ENCODE assay signal across 11 cellular contexts in the genomic region with DNA sequence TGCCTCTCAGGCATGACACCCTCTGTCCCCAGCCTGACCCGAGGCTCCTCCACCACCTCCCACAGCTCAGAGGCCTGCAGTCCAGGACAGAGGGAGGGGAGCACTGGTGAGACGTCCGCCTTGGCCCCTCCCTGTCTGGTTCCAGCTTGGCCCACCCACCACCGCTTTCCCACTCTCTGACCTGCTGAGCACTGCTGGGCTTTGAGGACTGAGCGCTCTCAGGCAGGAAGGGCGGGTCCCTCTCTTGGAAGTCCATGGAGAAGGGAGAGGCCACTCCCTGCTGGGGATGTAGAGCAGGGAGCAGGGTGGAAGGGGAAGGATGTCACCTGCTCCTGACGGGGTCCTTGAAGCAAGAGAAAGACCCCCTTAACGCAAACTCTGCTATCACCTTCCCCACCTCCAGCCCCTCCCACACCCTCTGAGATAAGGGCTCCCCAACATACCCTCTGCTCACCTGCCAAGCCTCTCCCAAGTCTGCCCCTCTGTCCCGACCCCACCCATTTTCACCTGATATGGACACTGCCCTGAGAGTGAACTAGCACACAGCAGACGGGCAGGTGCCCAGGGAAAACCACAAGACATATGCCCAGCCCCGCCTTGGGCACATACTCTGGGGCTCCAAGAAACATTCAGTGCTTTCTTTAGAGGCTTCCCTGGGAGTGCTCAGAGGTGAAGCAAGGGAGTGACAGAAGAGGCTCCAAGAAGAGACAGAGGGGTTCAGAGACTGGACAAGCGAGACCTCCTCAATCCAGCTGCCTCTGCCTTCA. TPM values are rescaled to one million over a fixed set of nuclear protein-coding genes. Genes with fewer than 3 reads are reported as not detected.
DNase-seq lines count a peak whose midpoint lies in the region; ATAC-seq, FAIRE-seq and TF ChIP-seq lines count a peak whose summit lies in the region.
"Had no signal": no experiment of that assay in that cellular context is flagged by ENCODE, and none has a peak within 500 bp of the region (broad histone marks: within the 10 kb centered on the region; RNA-seq: fewer than 3 reads in every experiment).

No MANE protein-coding gene starts in this region.

- TF ChIP-seq CTCF in HepG2 (CRISPR knock-in tag; IDR thresholded peaks at IDR 0.05) (no peak), right lobe of liver (IDR thresholded peaks at IDR 0.05) (no peak), adrenal gland (IDR thresholded peaks at IDR 0.05) (no peak)

- no TSS peak for BruUV-seq in HepG2 (replicated peaks; lab: Mats Ljungman, UMichigan)

- H3K27me3 Mint-ChIP-seq in activated T-helper 17 cell treated with anti-CD3 and anti-CD28 coated beads, Interleukin-2, amount 50 U/mL, for 72 hours: no peaks in the 10 kb centered on the region

- CTCF ChIA-PET in HepG2 (lab: Yijun Ruan, JAX; ENCODE audit: low intra/inter-chr PET ratio, low total read pairs): no interaction called here

- TF ChIP-seq EP300 in HepG2 (IDR thresholded peaks at IDR 0.05; ENCODE audit: low read depth in 2 of 2, low read length in 2 of 2): no peak
- TF ChIP-seq EP300 in HepG2 (CRISPR knock-in tag; IDR thresholded peaks at IDR 0.05; ENCODE audit: borderline replicate concordance): no peak

- H3K4me1 Mint-ChIP-seq in activated T-helper 17 cell treated with anti-CD3 and anti-CD28 coated beads, Interleukin-2, amount 50 U/mL, for 72 hours: peaks cover 15% of the 10 kb centered on the region

- peak overlapping the region; percentile 78 for H3K9ac ChIP-seq in HepG2 (ENCODE audit: insufficient read depth, low read depth, low read length)

- no peaks in the 10 kb centered on the region for H3K9me3 ChIP-seq in HepG2 (ENCODE audit: low read length)
- H3K9me3 ChIP-seq in right lobe of liver: no peaks in the 10 kb centered on the region
- H3K9me3 ChIP-seq in mesodermal cell (ENCODE audit: control insufficient read depth, low read length): no peaks in the 10 kb centered on the region
- H3K9me3 ChIP-seq in adrenal gland (replicated peaks in 1 of 3): no peaks in the 10 kb centered on the region
- H3K9me3 ChIP-seq: thoracic aorta had no signal

- H3K27me3 ChIP-seq in HepG2 (ENCODE audit: control insufficient read depth in 1 of 2, insufficient read depth in 2 of 2, low read length in 2 of 2) (no peaks in the 10 kb centered on the region; a peak in 1 of 5 replicates), right lobe of liver (no peaks in the 10 kb centered on the region), adrenal gland (no peaks in the 10 kb centered on the region)

- H3K4me3 Mint-ChIP-seq in activated T-helper 17 cell treated with anti-CD3 and anti-CD28 coated beads, Interleukin-2, amount 50 U/mL, for 72 hours: peak overlapping the region; percentile 93

- H3K4me3 ChIP-seq in HepG2 (replicated peaks in 1 of 3; ENCODE audit: insufficient read depth in 1 of 3, low read depth in 2 of 3, low read length in 3 of 3) (peak overlapping the region; percentile 73 to 90 (median 73); a peak in 4 of 6 replicates), right lobe of liver (no peak overlapping the region), mesodermal cell (ENCODE audit: extremely low read depth, insufficient read depth, low read length, poor library complexity, severe bottlenecking) (peak overlapping the region; percentile 70), adrenal gland (no peak overlapping the region)

- H3K4me2 ChIP-seq in HepG2 (ENCODE audit: low read depth, low read length): peak overlapping the region; percentile 88

- WGBS in HepG2 (ENCODE audit: low lambda C conversion rate): 82% methylated on average over 12 of the region's 12 CpGs
- WGBS in right lobe of liver (ENCODE audit: insufficient coverage, low coverage, low lambda C conversion rate, missing lambda C conversion rate): 46% methylated on average over 3 of the region's 12 CpGs
- 80 to 83% methylated on average over 5 to 7 of the region's 12 CpGs for whole genome bisulfite sequencing in mesodermal cell (ENCODE audit: insufficient coverage in 2 of 2), 2 experiments
- WGBS in adrenal gland, 4 donors: 73 to 79% (median 75%) methylated on average over 11 to 12 of the region's 12 CpGs

- peaks cover 19 to 34% of the 10 kb centered on the region in 2 experiments; a peak in 4 of 5 replicates for H3K36me3 ChIP-seq in HepG2 (replicated peaks in 1 of 2; ENCODE audit: control insufficient read depth in 1 of 2, insufficient read depth in 2 of 2, low read length in 2 of 2)
- H3K36me3 ChIP-seq in right lobe of liver: peaks cover 0 to 14% (median 6%) of the 10 kb centered on the region in 4 donors
- H3K36me3 ChIP-seq in mesodermal cell (ENCODE audit: control insufficient read depth, insufficient read depth, low read length): peaks cover 45% of the 10 kb centered on the region
- peaks cover 0 to 37% of the 10 kb centered on the region in 2 donors for H3K36me3 ChIP-seq in adrenal gland (replicated peaks in 1 of 2)

- POLR2A ChIA-PET in HepG2 (lab: Yijun Ruan, JAX): no interaction called here

- no peak overlapping the region for H2AFZ ChIP-seq in HepG2 (ENCODE audit: low read length)

- peaks cover 19% of the 10 kb centered on the region for H3K4me1 ChIP-seq in HepG2 (ENCODE audit: insufficient read depth, low read length)
- H3K4me1 ChIP-seq in right lobe of liver: no peaks in the 10 kb centered on the region
- H3K4me1 ChIP-seq in mesodermal cell (ENCODE audit: control insufficient read depth, insufficient read depth, low read length, poor library complexity, severe bottlenecking): peaks cover 9% of the 10 kb centered on the region
- peaks cover 11 to 12% of the 10 kb centered on the region in 2 donors for H3K4me1 ChIP-seq in adrenal gland (replicated peaks in 1 of 2)

- H3K79me2 ChIP-seq in HepG2 (ENCODE audit: insufficient read depth, low read length): no peaks in the 10 kb centered on the region

- no peak for FAIRE-seq in HepG2 (lab: Jason Lieb, UNC)

- TF ChIP-seq POLR2A in HepG2 (IDR thresholded peaks at IDR 0.05; ENCODE audit: insufficient read depth in 1 of 2, low read depth in 2 of 2, low read length in 2 of 2): no peak
- TF ChIP-seq POLR2A in right lobe of liver (IDR thresholded peaks at IDR 0.05): no peak
- TF ChIP-seq POLR2A in adrenal gland (IDR thresholded peaks at IDR 0.05): no peak

- peaks cover 47% of the 10 kb centered on the region for H3K36me3 Mint-ChIP-seq in activated T-helper 17 cell treated with anti-CD3 and anti-CD28 coated beads, Interleukin-2, amount 50 U/mL, for 72 hours (ENCODE audit: low read depth)

- intact Hi-C loops in HepG2 (cut with micrococcal nuclease; ENCODE audit: unreplicated experiment) (no loop called here), right lobe of liver (cut with DNase I) (no loop called here), adrenal gland (cut with DNase I) (no loop called here)

- H4K20me1 ChIP-seq in HepG2 (ENCODE audit: insufficient read depth, low read length): no peaks in the 10 kb centered on the region

- H3K27ac Mint-ChIP-seq in activated T-helper 17 cell treated with anti-CD3 and anti-CD28 coated beads, Interleukin-2, amount 50 U/mL, for 72 hours: peak overlapping the region; percentile 90

- ATAC-seq in HepG2 (no peak), right lobe of liver (no peak), HG03439 (IDR thresholded peaks at IDR 0.05; ENCODE audit: unreplicated experiment) (no peak)
- ATAC-seq in activated T-helper 17 cell treated with anti-CD3 and anti-CD28 coated beads, Interleukin-2, amount 50 U/mL, for 72 hours (replicated peaks): no peak

- DNase-seq in HepG2 (ENCODE audit: low spot score) (no peak), right lobe of liver (no peak), adrenal gland (no peak), mucosa of gallbladder (ENCODE audit: low spot score) (no peak), GOT3 (lab: John Stamatoyannopoulos, UW) (no peak)
- DNase-seq: NCI-H1092 treated with DMSO at 0.1 percent for 48 hours; stimulated activated CD4-positive, alpha-beta T cell treated with anti-CD3 and anti-CD28 coated beads, Interleukin-12 subunit alpha, Interleukin-12 subunit beta, amount 100 ng/mL, for 4 hours had no signal

- H3K27ac ChIP-seq in HepG2 (ENCODE audit: extremely low read length, insufficient read depth, low read length) (no peak overlapping the region), right lobe of liver (no peak overlapping the region), mesodermal cell (ENCODE audit: low read depth, low read length, severe bottlenecking) (no peak overlapping the region), adrenal gland (no peak overlapping the region)

- TF ChIP-seq RAD21 in HepG2 (CRISPR knock-in tag; IDR thresholded peaks at IDR 0.05): no peak

- H3K9me3 Mint-ChIP-seq in activated T-helper 17 cell treated with anti-CD3 and anti-CD28 coated beads, Interleukin-2, amount 50 U/mL, for 72 hours: no peaks in the 10 kb centered on the region

- in situ Hi-C loops in HepG2 (cut with HindIII; ENCODE audit: extremely low pct_ligation_motif_present, low pct_unique_long_range_greater_than_20kb): no loop called here

RNA-seq across cellular contexts. Expression of a gene that starts 1.4 kb away (rescaled TPM):
- total RNA-seq in HepG2 (2016; rRNA removed; fragmentation: Illumina TruSeq; extraction: Trizol): 1.0 and 4.7 TPM in 2 replicates
- total RNA-seq in HepG2 (2016; cell fraction: cytosol; rRNA removed; fragmentation: Illumina TruSeq; extraction: Trizol; ENCODE audit: low read depth): 4.5 and 4.7 TPM in 2 replicates
- total RNA-seq in HepG2 (2016; cell fraction: insoluble cytoplasmic fraction; rRNA removed; fragmentation: Illumina TruSeq; extraction: Trizol): 1.3 and 5.6 TPM in 2 replicates
- 1.4 and 1.5 TPM in 2 replicates for total RNA-seq in HepG2 (2016; cell fraction: membrane; rRNA removed; fragmentation: Illumina TruSeq; extraction: Trizol)
- 6.6 and 9.7 TPM in 2 replicates for total RNA-seq in HepG2 (2016; cell fraction: nucleus; rRNA removed; fragmentation: Illumina TruSeq; extraction: Trizol)
- polyA plus RNA-seq in HepG2 (2011; rRNA removed): 6.6 and 8.3 TPM in 2 replicates
- polyA plus RNA-seq in HepG2 (2011; cell fraction: cytosol; rRNA removed): 0.99 and 1.7 TPM in 2 replicates
- polyA plus RNA-seq in HepG2 (2011; cell fraction: nucleus; rRNA removed): 86.7 and 120 TPM in 2 replicates
- 4.1 and 5.4 TPM in 2 replicates for polyA plus RNA-seq in HepG2 (2012)
- 0.20 and 0.32 TPM in 2 replicates for polyA plus RNA-seq in HepG2 (2016; cell fraction: cytosol; fragmentation: Illumina TruSeq; extraction: Trizol; ENCODE audit: low read depth)
- 0.56 and 1.2 TPM in 2 replicates for polyA plus RNA-seq in HepG2 (2016; cell fraction: insoluble cytoplasmic fraction; fragmentation: Illumina TruSeq; extraction: Trizol; ENCODE audit: low read depth)
- polyA plus RNA-seq in HepG2 (2016; cell fraction: membrane; fragmentation: Illumina TruSeq; extraction: Trizol; ENCODE audit: low read depth): 0.27 and 0.42 TPM in 2 replicates
- polyA plus RNA-seq in HepG2 (2016; cell fraction: nucleus; fragmentation: Illumina TruSeq; extraction: Trizol; ENCODE audit: insufficient read depth, low read depth): 20.6 and 21.2 TPM in 2 replicates
- polyA minus RNA-seq in HepG2 (2011; rRNA and poly(A)+ RNA removed; ENCODE audit: low replicate concordance): 7.4 and 11.6 TPM in 2 replicates
- 1.6 TPM in 2 replicates for polyA minus RNA-seq in HepG2 (2011; cell fraction: cytosol; rRNA and poly(A)+ RNA removed)
- 16.1 and 23.1 TPM in 2 replicates for polyA minus RNA-seq in HepG2 (2011; cell fraction: nucleus; rRNA and poly(A)+ RNA removed)
- 1 to 10 TPM in 5 of 6 experiments, under 1 TPM in 1; 0.62 to 2.2 (median 1.4) TPM for total RNA-seq in right lobe of liver
- 10 to 100 TPM; 11.6 to 14.4 TPM for total RNA-seq in activated T-helper 17 cell treated with anti-CD3 and anti-CD28 coated beads, Interleukin-2, amount 50 U/mL, for 72 hours
- 13.1 TPM for polyA plus RNA-seq in mesodermal cell (2013, experiment 1 of 2)
- polyA plus RNA-seq in mesodermal cell (2013, experiment 2 of 2): 11.7 TPM
- total RNA-seq in adrenal gland: 1 to 10 TPM; 3.3 to 9.8 (median 6.7) TPM
- polyA plus RNA-seq in adrenal gland: 10 to 100 TPM in 1 of 3 donors, 1 to 10 TPM in 2; 2.0 to 22.4 (median 7.3) TPM
- 39.3 TPM for total RNA-seq in mucosa of gallbladder

RNA-seq across cellular contexts. Expression of a gene that starts 11.1 kb away (rescaled TPM):
- total RNA-seq in HepG2 (2016; rRNA removed; fragmentation: Illumina TruSeq; extraction: Trizol): 56.7 and 59.7 TPM in 2 replicates
- 23.2 and 23.8 TPM in 2 replicates for total RNA-seq in HepG2 (2016; cell fraction: cytosol; rRNA removed; fragmentation: Illumina TruSeq; extraction: Trizol; ENCODE audit: low read depth)
- 54.4 and 59.8 TPM in 2 replicates for total RNA-seq in HepG2 (2016; cell fraction: insoluble cytoplasmic fraction; rRNA removed; fragmentation: Illumina TruSeq; extraction: Trizol)
- total RNA-seq in HepG2 (2016; cell fraction: membrane; rRNA removed; fragmentation: Illumina TruSeq; extraction: Trizol): 57.6 and 61.5 TPM in 2 replicates
- total RNA-seq in HepG2 (2016; cell fraction: nucleus; rRNA removed; fragmentation: Illumina TruSeq; extraction: Trizol): 27.0 and 27.8 TPM in 2 replicates
- 149 and 157 TPM in 2 replicates for polyA plus RNA-seq in HepG2 (2011; rRNA removed)
- polyA plus RNA-seq in HepG2 (2011; cell fraction: cytosol; rRNA removed): 163 and 193 TPM in 2 replicates
- polyA plus RNA-seq in HepG2 (2011; cell fraction: nucleus; rRNA removed): 84.2 and 97.9 TPM in 2 replicates
- polyA plus RNA-seq in HepG2 (2012): 98.1 and 124 TPM in 2 replicates
- polyA plus RNA-seq in HepG2 (2016; cell fraction: cytosol; fragmentation: Illumina TruSeq; extraction: Trizol; ENCODE audit: low read depth): 32.0 and 36.2 TPM in 2 replicates
- 90.1 and 104 TPM in 2 replicates for polyA plus RNA-seq in HepG2 (2016; cell fraction: insoluble cytoplasmic fraction; fragmentation: Illumina TruSeq; extraction: Trizol; ENCODE audit: low read depth)
- 63.3 and 69.4 TPM in 2 replicates for polyA plus RNA-seq in HepG2 (2016; cell fraction: membrane; fragmentation: Illumina TruSeq; extraction: Trizol; ENCODE audit: low read depth)
- 52.7 and 55.5 TPM in 2 replicates for polyA plus RNA-seq in HepG2 (2016; cell fraction: nucleus; fragmentation: Illumina TruSeq; extraction: Trizol; ENCODE audit: insufficient read depth, low read depth)
- 135 and 309 TPM in 2 replicates for polyA minus RNA-seq in HepG2 (2011; rRNA and poly(A)+ RNA removed; ENCODE audit: low replicate concordance)
- polyA minus RNA-seq in HepG2 (2011; cell fraction: cytosol; rRNA and poly(A)+ RNA removed): 101 and 106 TPM in 2 replicates
- polyA minus RNA-seq in HepG2 (2011; cell fraction: nucleus; rRNA and poly(A)+ RNA removed): 28.0 and 36.1 TPM in 2 replicates
- total RNA-seq in right lobe of liver: 10 to 100 TPM; 14.4 to 26.1 (median 16.3) TPM
- 10 to 100 TPM; 58.0 to 58.8 TPM for total RNA-seq in activated T-helper 17 cell treated with anti-CD3 and anti-CD28 coated beads, Interleukin-2, amount 50 U/mL, for 72 hours
- 77.2 TPM for polyA plus RNA-seq in mesodermal cell (2013, experiment 1 of 2)
- 79.2 TPM for polyA plus RNA-seq in mesodermal cell (2013, experiment 2 of 2)
- 10 to 100 TPM; 29.0 to 72.5 (median 46.7) TPM for total RNA-seq in adrenal gland
- 10 to 100 TPM; 37.6 to 41.1 (median 38.5) TPM for polyA plus RNA-seq in adrenal gland
- total RNA-seq in mucosa of gallbladder: 38.9 TPM

RNA-seq across cellular contexts. Expression of a gene that starts 11.3 kb away (rescaled TPM):
- total RNA-seq in HepG2 (2016; rRNA removed; fragmentation: Illumina TruSeq; extraction: Trizol) (0.09 and 0.13 TPM in 2 replicates), right lobe of liver (under 1 TPM; 0.12 to 0.44 (median 0.35) TPM), adrenal gland (under 1 TPM in 5 of 8 donors, not detected in 3; 0.20 to 0.81 (median 0.28) TPM), mucosa of gallbladder (1.1 TPM)
- total RNA-seq in HepG2 (2016; cell fraction: cytosol; rRNA removed; fragmentation: Illumina TruSeq; extraction: Trizol; ENCODE audit: low read depth): 0.26 TPM in 1 of 2 replicates, not detected in the other
- total RNA-seq in HepG2 (2016; cell fraction: insoluble cytoplasmic fraction; rRNA removed; fragmentation: Illumina TruSeq; extraction: Trizol): 0.15 and 0.22 TPM in 2 replicates
- total RNA-seq in HepG2 (2016; cell fraction: membrane; rRNA removed; fragmentation: Illumina TruSeq; extraction: Trizol): 0.14 TPM in 1 of 2 replicates, not detected in the other
- 0.43 TPM in 1 of 2 replicates, not detected in the other for total RNA-seq in HepG2 (2016; cell fraction: nucleus; rRNA removed; fragmentation: Illumina TruSeq; extraction: Trizol)
- polyA plus RNA-seq in HepG2 (2011; rRNA removed) (0.09 and 0.16 TPM in 2 replicates), adrenal gland (1 to 10 TPM; 1.6 to 2.3 (median 1.9) TPM)
- polyA plus RNA-seq in HepG2 (2011; cell fraction: cytosol; rRNA removed): 0.15 and 0.18 TPM in 2 replicates
- 0.19 and 0.42 TPM in 2 replicates for polyA plus RNA-seq in HepG2 (2011; cell fraction: nucleus; rRNA removed)
- polyA plus RNA-seq in HepG2 (2012): 0.70 and 0.75 TPM in 2 replicates
- polyA plus RNA-seq in HepG2 (2016; cell fraction: cytosol; fragmentation: Illumina TruSeq; extraction: Trizol; ENCODE audit: low read depth): 0.11 and 0.22 TPM in 2 replicates
- polyA plus RNA-seq in HepG2 (2016; cell fraction: insoluble cytoplasmic fraction; fragmentation: Illumina TruSeq; extraction: Trizol; ENCODE audit: low read depth): 0.35 and 0.46 TPM in 2 replicates
- polyA plus RNA-seq in HepG2 (2016; cell fraction: membrane; fragmentation: Illumina TruSeq; extraction: Trizol; ENCODE audit: low read depth): 0.23 TPM in 2 replicates
- 0.43 and 0.74 TPM in 2 replicates for polyA plus RNA-seq in HepG2 (2016; cell fraction: nucleus; fragmentation: Illumina TruSeq; extraction: Trizol; ENCODE audit: insufficient read depth, low read depth)
- 0.46 and 1.2 TPM in 2 replicates for polyA minus RNA-seq in HepG2 (2011; rRNA and poly(A)+ RNA removed; ENCODE audit: low replicate concordance)
- polyA minus RNA-seq in HepG2 (2011; cell fraction: cytosol; rRNA and poly(A)+ RNA removed): 0.44 and 0.59 TPM in 2 replicates
- 0.62 TPM in 1 of 2 replicates, not detected in the other for polyA minus RNA-seq in HepG2 (2011; cell fraction: nucleus; rRNA and poly(A)+ RNA removed)
- total RNA-seq in activated T-helper 17 cell treated with anti-CD3 and anti-CD28 coated beads, Interleukin-2, amount 50 U/mL, for 72 hours: under 1 TPM; 0.58 to 0.61 TPM
- polyA plus RNA-seq in mesodermal cell (2013, experiment 1 of 2): 0.52 TPM
- polyA plus RNA-seq in mesodermal cell (2013, experiment 2 of 2): 0.35 TPM

RNA-seq across cellular contexts. Expression of a gene that starts 20.9 kb away (rescaled TPM):
- total RNA-seq in HepG2 (2016; rRNA removed; fragmentation: Illumina TruSeq; extraction: Trizol) (15.0 and 29.5 TPM in 2 replicates), right lobe of liver (10 to 100 TPM; 18.1 to 25.7 (median 19.6) TPM), adrenal gland (10 to 100 TPM; 18.3 to 53.7 (median 40.5) TPM), mucosa of gallbladder (35.4 TPM)
- total RNA-seq in HepG2 (2016; cell fraction: cytosol; rRNA removed; fragmentation: Illumina TruSeq; extraction: Trizol; ENCODE audit: low read depth): 14.0 and 15.6 TPM in 2 replicates
- 14.9 and 29.8 TPM in 2 replicates for total RNA-seq in HepG2 (2016; cell fraction: insoluble cytoplasmic fraction; rRNA removed; fragmentation: Illumina TruSeq; extraction: Trizol)
- total RNA-seq in HepG2 (2016; cell fraction: membrane; rRNA removed; fragmentation: Illumina TruSeq; extraction: Trizol): 9.4 and 10.4 TPM in 2 replicates
- 38.4 and 39.4 TPM in 2 replicates for total RNA-seq in HepG2 (2016; cell fraction: nucleus; rRNA removed; fragmentation: Illumina TruSeq; extraction: Trizol)
- polyA plus RNA-seq in HepG2 (2011; rRNA removed) (21.7 and 28.6 TPM in 2 replicates), adrenal gland (100 to 1,000 TPM in 2 of 3 donors, 1 to 10 TPM in 1; 6.3 to 136 (median 121) TPM)
- polyA plus RNA-seq in HepG2 (2011; cell fraction: cytosol; rRNA removed): 12.8 and 18.6 TPM in 2 replicates
- polyA plus RNA-seq in HepG2 (2011; cell fraction: nucleus; rRNA removed): 254 and 255 TPM in 2 replicates
- polyA plus RNA-seq in HepG2 (2012): 16.2 and 19.4 TPM in 2 replicates
- polyA plus RNA-seq in HepG2 (2016; cell fraction: cytosol; fragmentation: Illumina TruSeq; extraction: Trizol; ENCODE audit: low read depth): 2.8 and 3.6 TPM in 2 replicates
- 11.1 and 13.6 TPM in 2 replicates for polyA plus RNA-seq in HepG2 (2016; cell fraction: insoluble cytoplasmic fraction; fragmentation: Illumina TruSeq; extraction: Trizol; ENCODE audit: low read depth)
- polyA plus RNA-seq in HepG2 (2016; cell fraction: membrane; fragmentation: Illumina TruSeq; extraction: Trizol; ENCODE audit: low read depth): 4.4 and 5.4 TPM in 2 replicates
- polyA plus RNA-seq in HepG2 (2016; cell fraction: nucleus; fragmentation: Illumina TruSeq; extraction: Trizol; ENCODE audit: insufficient read depth, low read depth): 76.0 and 78.1 TPM in 2 replicates
- 22.3 and 32.7 TPM in 2 replicates for polyA minus RNA-seq in HepG2 (2011; rRNA and poly(A)+ RNA removed; ENCODE audit: low replicate concordance)
- 4.6 and 7.0 TPM in 2 replicates for polyA minus RNA-seq in HepG2 (2011; cell fraction: cytosol; rRNA and poly(A)+ RNA removed)
- 42.1 and 48.9 TPM in 2 replicates for polyA minus RNA-seq in HepG2 (2011; cell fraction: nucleus; rRNA and poly(A)+ RNA removed)
- 10 to 100 TPM; 21.2 to 21.8 TPM for total RNA-seq in activated T-helper 17 cell treated with anti-CD3 and anti-CD28 coated beads, Interleukin-2, amount 50 U/mL, for 72 hours
- 47.6 TPM for polyA plus RNA-seq in mesodermal cell (2013, experiment 1 of 2)
- 39.6 TPM for polyA plus RNA-seq in mesodermal cell (2013, experiment 2 of 2)

RNA-seq across cellular contexts. Expression of a gene that starts 30.8 kb away (rescaled TPM):
- total RNA-seq in HepG2 (2016; rRNA removed; fragmentation: Illumina TruSeq; extraction: Trizol) (0.07 TPM in 1 of 2 replicates, not detected in the other), right lobe of liver (under 1 TPM in 3 of 6 experiments, not detected in 3; 0.09 to 0.12 (median 0.11) TPM), adrenal gland (1 to 10 TPM in 6 of 8 donors, under 1 TPM in 2; 0.06 to 3.5 (median 1.2) TPM), mucosa of gallbladder (0.14 TPM)
- total RNA-seq in HepG2 (2016; cell fraction: cytosol; rRNA removed; fragmentation: Illumina TruSeq; extraction: Trizol; ENCODE audit: low read depth): not detected in 2 replicates
- 0.04 TPM in 1 of 2 replicates, not detected in the other for total RNA-seq in HepG2 (2016; cell fraction: insoluble cytoplasmic fraction; rRNA removed; fragmentation: Illumina TruSeq; extraction: Trizol)
- total RNA-seq in HepG2 (2016; cell fraction: membrane; rRNA removed; fragmentation: Illumina TruSeq; extraction: Trizol): 0.03 and 0.10 TPM in 2 replicates
- not detected in 2 replicates for total RNA-seq in HepG2 (2016; cell fraction: nucleus; rRNA removed; fragmentation: Illumina TruSeq; extraction: Trizol)
- polyA plus RNA-seq in HepG2 (2011; rRNA removed) (0.07 and 0.09 TPM in 2 replicates), adrenal gland (1 to 10 TPM in 1 of 3 donors, under 1 TPM in 2; 0.91 to 1.1 (median 0.97) TPM)
- 0.05 and 0.07 TPM in 2 replicates for polyA plus RNA-seq in HepG2 (2011; cell fraction: cytosol; rRNA removed)
- 0.19 and 0.28 TPM in 2 replicates for polyA plus RNA-seq in HepG2 (2011; cell fraction: nucleus; rRNA removed)
- 0.09 TPM in 2 replicates for polyA plus RNA-seq in HepG2 (2012)
- not detected in 2 replicates for polyA plus RNA-seq in HepG2 (2016; cell fraction: cytosol; fragmentation: Illumina TruSeq; extraction: Trizol; ENCODE audit: low read depth)
- 0.09 TPM in 1 of 2 replicates, not detected in the other for polyA plus RNA-seq in HepG2 (2016; cell fraction: insoluble cytoplasmic fraction; fragmentation: Illumina TruSeq; extraction: Trizol; ENCODE audit: low read depth)
- polyA plus RNA-seq in HepG2 (2016; cell fraction: membrane; fragmentation: Illumina TruSeq; extraction: Trizol; ENCODE audit: low read depth): not detected in 2 replicates
- 0.15 and 0.19 TPM in 2 replicates for polyA plus RNA-seq in HepG2 (2016; cell fraction: nucleus; fragmentation: Illumina TruSeq; extraction: Trizol; ENCODE audit: insufficient read depth, low read depth)
- polyA minus RNA-seq in HepG2 (2011; rRNA and poly(A)+ RNA removed; ENCODE audit: low replicate concordance): 0.04 and 0.05 TPM in 2 replicates
- not detected in 2 replicates for polyA minus RNA-seq in HepG2 (2011; cell fraction: cytosol; rRNA and poly(A)+ RNA removed)
- polyA minus RNA-seq in HepG2 (2011; cell fraction: nucleus; rRNA and poly(A)+ RNA removed): not detected in 2 replicates
- under 1 TPM in 1 of 2 donors, not detected in 1; 0.21 TPM for total RNA-seq in activated T-helper 17 cell treated with anti-CD3 and anti-CD28 coated beads, Interleukin-2, amount 50 U/mL, for 72 hours
- polyA plus RNA-seq in mesodermal cell (2013, experiment 1 of 2): 50.4 TPM
- polyA plus RNA-seq in mesodermal cell (2013, experiment 2 of 2): 40.8 TPM
- total RNA-seq: thoracic aorta had no signal

Comparison
In these comparisons a context has a peak if more than half of its experiments do, and no peak if none do; other contexts are left out.
1. H3K4me3 ChIP-seq: peak in HepG2 (3 of 3) and mesodermal cell (single experiment); none in right lobe of liver (0 of 3) and adrenal gland (0 of 4).